Comparison of ENCODE assay signal across 12 cellular contexts in the genomic region with DNA sequence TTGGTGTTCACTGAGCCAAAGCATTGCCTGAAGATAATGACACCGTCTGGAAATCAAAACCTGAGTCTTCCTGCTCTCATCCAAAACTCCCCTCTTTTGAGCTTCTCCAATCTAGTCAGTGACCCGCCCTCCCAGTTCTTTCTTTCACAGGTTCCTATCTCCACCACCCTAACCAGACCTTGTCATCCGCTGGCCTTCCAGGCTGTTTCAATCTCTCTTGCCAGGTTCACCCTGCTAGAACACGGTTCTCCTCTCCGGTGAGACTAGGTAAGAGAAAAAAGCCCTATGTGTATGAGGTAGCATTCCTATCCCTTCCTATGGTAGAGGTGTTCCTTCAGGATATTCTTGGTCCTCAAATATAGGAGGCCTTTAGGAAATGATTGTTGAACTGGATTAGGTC. TPM values are rescaled to one million over a fixed set of nuclear protein-coding genes. Genes with fewer than 3 reads are reported as not detected.
A peak's percentile ranks its signal among the peaks of the same experiment; 100 is the strongest.
DNase-seq lines count a peak whose midpoint lies in the region; ATAC-seq, FAIRE-seq and TF ChIP-seq lines count a peak whose summit lies in the region.
"Had no signal": no experiment of that assay in that cellular context is flagged by ENCODE, and none has a peak within 500 bp of the region (broad histone marks: within the 10 kb centered on the region; RNA-seq: fewer than 3 reads in every experiment).

No MANE protein-coding gene starts in this region.

- H3K9me3 ChIP-seq in H1 (ENCODE audit: insufficient read depth in 2 of 2, low read depth in 1 of 2, low read length in 1 of 2) (no peaks in the 10 kb centered on the region), neural progenitor cell (ENCODE audit: low read depth) (no peaks in the 10 kb centered on the region)

- peaks cover 99% of the 10 kb centered on the region for H3K4me1 Mint-ChIP-seq in activated CD4-positive, alpha-beta memory T cell treated with anti-CD3 and anti-CD28 coated beads for 36 hours (ENCODE audit: low read depth)
- peaks cover 100% of the 10 kb centered on the region for H3K4me1 Mint-ChIP-seq in activated CD4-positive, alpha-beta memory T cell treated with anti-CD3 and anti-CD28 coated beads, Interleukin-2, amount 10 ng/mL, durations not matched to agents 7 days and 5 days
- peaks cover 64% of the 10 kb centered on the region for H3K4me1 Mint-ChIP-seq in neural progenitor cell

- H2BK15ac ChIP-seq in H1 (ENCODE audit: low read length): 0 out of 2 replicates have a peak overlapping the region, but pooled peaks have one; percentile 1

- H4K91ac ChIP-seq in H1 (replicated peaks; ENCODE audit: insufficient read length, low read length): no peak overlapping the region

- H3K79me2 ChIP-seq in H1 (ENCODE audit: control insufficient read depth in 1 of 2, insufficient read depth in 2 of 2, low read length in 2 of 2) (no peaks in the 10 kb centered on the region), neural progenitor cell (ENCODE audit: low read depth) (peaks cover 63% of the 10 kb centered on the region)

- no peak overlapping the region for H2BK12ac ChIP-seq in H1 (ENCODE audit: low read depth, low read length)

- POLR2A ChIA-PET in activated CD4-positive, alpha-beta memory T cell treated with anti-CD3 and anti-CD28 coated beads for 36 hours (lab: Charles Lee): interaction anchor here (1.0 to 1.3 kb wide), 2 partner anchors 34 to 35 kb away, joined by 3 read pairs; no protein-coding TSS in a partner anchor
- POLR2A ChIA-PET in activated CD4-positive, alpha-beta memory T cell treated with anti-CD3 and anti-CD28 coated beads, Interleukin-2, amount 10 ng/mL, durations not matched to agents 7 days and 5 days (lab: Charles Lee): interaction anchor here (10.1 kb wide), 1 partner anchor 20 kb away, joined by 118 read pairs; a partner anchor contains a TSS
- POLR2A ChIA-PET in H1 (lab: Charles Lee; ENCODE audit: partially characterized antibody): interaction anchor here (0.8 to 1.7 kb wide), 3 partner anchors 11 to 134 kb away, joined by 3 to 5 read pairs (median 4); a partner anchor contains a TSS

- DNase-seq in activated CD4-positive, alpha-beta memory T cell treated with anti-CD3 and anti-CD28 coated beads for 36 hours: no peak
- no peak for DNase-seq in activated CD4-positive, alpha-beta memory T cell treated with anti-CD3 and anti-CD28 coated beads, Interleukin-2, amount 10 ng/mL, durations not matched to agents 7 days and 5 days
- DNase-seq in G401 (ENCODE audit: low spot score) (peak; percentile 53), H1 (ENCODE audit: low read depth in 1 of 2, low spot score in 2 of 2) (no peak), neural progenitor cell (ENCODE audit: low spot score) (no peak), NCI-H82 treated with DMSO at 0.1 percent for 48 hours (lab: John Stamatoyannopoulos, UW; ENCODE audit: unreplicated experiment) (no peak), MV-4-11 (lab: John Stamatoyannopoulos, UW) (no peak)
- DNase-seq: brain microvascular endothelial cell, kidney glomerular epithelial cell had no signal

- no peak overlapping the region for H3K27ac ChIP-seq in H1 (ENCODE audit: low read depth, low read length)
- H3K27ac ChIP-seq in neural progenitor cell: no peak overlapping the region
- H3K27ac ChIP-seq: brain microvascular endothelial cell had no signal

- no peak overlapping the region for H2BK120ac ChIP-seq in H1 (replicated peaks; ENCODE audit: low read depth, low read length)

- H3K79me1 ChIP-seq in H1 (ENCODE audit: low read depth, low read length): peaks cover 3% of the 10 kb centered on the region; the same call in 1 of the 2 replicates

- H4K20me1 ChIP-seq in H1 (replicated peaks in 1 of 2; ENCODE audit: control insufficient read depth in 1 of 2, insufficient read depth in 2 of 2, low read length in 2 of 2) (peaks cover 0 to 2% of the 10 kb centered on the region in 2 experiments), neural progenitor cell (ENCODE audit: low read depth) (peaks cover 72% of the 10 kb centered on the region)

- in situ Hi-C loops in G401 (cut with HindIII; ENCODE audit: low sequenced_read_pairs): no loop called here

- peaks cover 22% of the 10 kb centered on the region for H3F3A ChIP-seq in neural progenitor cell (ENCODE audit: low read depth)

- no peak overlapping the region for H3K23ac ChIP-seq in H1 (ENCODE audit: insufficient read length)

- H2BK5ac ChIP-seq in H1 (ENCODE audit: low read depth, low read length): no peak overlapping the region

- no peak overlapping the region for H3K4me3 ChIP-seq in H1 (ENCODE audit: extremely low read depth in 1 of 4, insufficient read depth in 2 of 4, low read depth in 3 of 4, low read length in 4 of 4)
- H3K4me3 ChIP-seq in neural progenitor cell: no peak overlapping the region

- no peak overlapping the region for H4K5ac ChIP-seq in H1 (ENCODE audit: insufficient read length, low read depth, low read length)

- no peak overlapping the region for H3K14ac ChIP-seq in H1 (ENCODE audit: insufficient read length)

- TF ChIP-seq POLR2A in H1 (IDR thresholded peaks at IDR 0.05; ENCODE audit: control extremely low read depth in 1 of 2, low read depth in 2 of 2, low read length in 2 of 2): no peak

- H4K8ac ChIP-seq in H1 (ENCODE audit: extremely low read depth, insufficient read depth, low read length): no peak overlapping the region

- H3K4ac ChIP-seq in H1 (replicated peaks; ENCODE audit: insufficient read length, low read depth, low read length): no peak overlapping the region

- TF ChIP-seq RAD21 in H1 (IDR thresholded peaks at IDR 0.05 in 1 of 2, conservative IDR thresholded peaks at IDR 0.05 in 1 of 2; ENCODE audit: low read depth in 2 of 2, low read length in 2 of 2): no peak

- H3K56ac ChIP-seq in H1 (replicated peaks; ENCODE audit: insufficient read length, low read depth, low read length): no peak overlapping the region

- H3K9me3 Mint-ChIP-seq in activated CD4-positive, alpha-beta memory T cell treated with anti-CD3 and anti-CD28 coated beads for 36 hours: no peaks in the 10 kb centered on the region
- H3K9me3 Mint-ChIP-seq in activated CD4-positive, alpha-beta memory T cell treated with anti-CD3 and anti-CD28 coated beads, Interleukin-2, amount 10 ng/mL, durations not matched to agents 7 days and 5 days: no peaks in the 10 kb centered on the region
- no peaks in the 10 kb centered on the region for H3K9me3 Mint-ChIP-seq in neural progenitor cell

- intact Hi-C loops in activated CD4-positive, alpha-beta memory T cell treated with anti-CD3 and anti-CD28 coated beads for 36 hours (cut with micrococcal nuclease): no loop called here

- H2AFZ ChIP-seq in H1 (ENCODE audit: low read length): no peak overlapping the region
- no peak overlapping the region for H2AFZ ChIP-seq in neural progenitor cell (replicated peaks)

- CTCF ChIA-PET in activated CD4-positive, alpha-beta memory T cell treated with anti-CD3 and anti-CD28 coated beads for 36 hours (lab: Charles Lee): no interaction called here
- CTCF ChIA-PET in activated CD4-positive, alpha-beta memory T cell treated with anti-CD3 and anti-CD28 coated beads, Interleukin-2, amount 10 ng/mL, durations not matched to agents 7 days and 5 days (lab: Charles Lee): interaction anchor here (2.9 kb wide), 1 partner anchor 76 kb away, joined by 8 read pairs; no protein-coding TSS in a partner anchor
- CTCF ChIA-PET in H1 (lab: Charles Lee; ENCODE audit: partially characterized antibody): interaction anchor here (1.0 to 1.3 kb wide), 5 partner anchors 12 to 94 kb away, joined by 3 to 4 read pairs (median 3); no protein-coding TSS in a partner anchor

- 82% methylated on average over 5 of the region's 5 CpGs; no CpG with 5 or more reads in 1 of the 2 experiments for WGBS in H1 (ENCODE audit: extremely low coverage in 1 of 2, insufficient coverage in 1 of 2, insufficient read length in 1 of 2, insufficient replicate concordance in 2 of 2, low coverage in 1 of 2, low lambda C conversion rate in 2 of 2, missing lambda C conversion rate in 1 of 2), 2 experiments

- H3K4me3 Mint-ChIP-seq in activated CD4-positive, alpha-beta memory T cell treated with anti-CD3 and anti-CD28 coated beads for 36 hours: no peak overlapping the region
- no peak overlapping the region for H3K4me3 Mint-ChIP-seq in activated CD4-positive, alpha-beta memory T cell treated with anti-CD3 and anti-CD28 coated beads, Interleukin-2, amount 10 ng/mL, durations not matched to agents 7 days and 5 days
- no peak overlapping the region for H3K4me3 Mint-ChIP-seq in neural progenitor cell

- TF ChIP-seq CTCF in H1 (IDR thresholded peaks at IDR 0.05; ENCODE audit: control extremely low read depth in 1 of 3, insufficient read depth in 1 of 3, low read depth in 1 of 3, low read length in 3 of 3) (no peak), neural progenitor cell (IDR thresholded peaks at IDR 0.05) (no peak)

- peak overlapping the region; percentile 15 for H3K27ac Mint-ChIP-seq in activated CD4-positive, alpha-beta memory T cell treated with anti-CD3 and anti-CD28 coated beads for 36 hours
- H3K27ac Mint-ChIP-seq in activated CD4-positive, alpha-beta memory T cell treated with anti-CD3 and anti-CD28 coated beads, Interleukin-2, amount 10 ng/mL, durations not matched to agents 7 days and 5 days: no peak overlapping the region
- no peak overlapping the region for H3K27ac Mint-ChIP-seq in neural progenitor cell

- no peak for TF ChIP-seq EP300 in H1 (IDR thresholded peaks at IDR 0.05; ENCODE audit: borderline replicate concordance in 1 of 2, low read depth in 2 of 2, low read length in 2 of 2)

- H3K9ac ChIP-seq in H1 (replicated peaks in 1 of 4; ENCODE audit: extremely low read depth in 1 of 4, low read depth in 3 of 4, low read length in 3 of 4) (no peak overlapping the region), neural progenitor cell (no peak overlapping the region)

- no peaks in the 10 kb centered on the region for H3K23me2 ChIP-seq in H1 (ENCODE audit: low read depth, low read length)

- H3K18ac ChIP-seq in H1 (ENCODE audit: extremely low read depth, low read length): no peak overlapping the region

- no peaks in the 10 kb centered on the region for H3K36me3 ChIP-seq in H1 (ENCODE audit: control insufficient read depth in 2 of 4, insufficient read depth in 4 of 4, low read length in 3 of 4)
- H3K36me3 ChIP-seq in neural progenitor cell: no peaks in the 10 kb centered on the region
- H3K36me3 ChIP-seq: brain microvascular endothelial cell had no signal

- H3K4me1 ChIP-seq in H1 (replicated peaks in 1 of 4; ENCODE audit: control insufficient read depth in 3 of 4, insufficient read depth in 4 of 4, low read length in 3 of 4) (peaks cover 20 to 34% (median 25%) of the 10 kb centered on the region in 4 experiments), neural progenitor cell (peaks cover 79% of the 10 kb centered on the region)

- ATAC-seq in GM18868 (IDR thresholded peaks at IDR 0.05; ENCODE audit: unreplicated experiment): no peak

- no peak overlapping the region for H2BK20ac ChIP-seq in H1 (ENCODE audit: low read length)

- no peaks in the 10 kb centered on the region for H3K27me3 Mint-ChIP-seq in activated CD4-positive, alpha-beta memory T cell treated with anti-CD3 and anti-CD28 coated beads for 36 hours
- H3K27me3 Mint-ChIP-seq in activated CD4-positive, alpha-beta memory T cell treated with anti-CD3 and anti-CD28 coated beads, Interleukin-2, amount 10 ng/mL, durations not matched to agents 7 days and 5 days: no peaks in the 10 kb centered on the region
- H3K27me3 Mint-ChIP-seq in neural progenitor cell (ENCODE audit: insufficient read depth, low read depth): peaks cover 3% of the 10 kb centered on the region

- FAIRE-seq in H1 (lab: Jason Lieb, UNC): no peak

- H3K27me3 ChIP-seq in H1 (replicated peaks in 1 of 4; ENCODE audit: control insufficient read depth in 3 of 4, extremely low read depth in 1 of 4, insufficient read depth in 3 of 4, low read length in 3 of 4) (no peaks in the 10 kb centered on the region), neural progenitor cell (no peaks in the 10 kb centered on the region)
- H3K27me3 ChIP-seq: brain microvascular endothelial cell had no signal

- H2AK5ac ChIP-seq in H1 (ENCODE audit: low read depth, low read length): no peak overlapping the region

- H3K4me2 ChIP-seq in H1 (ENCODE audit: insufficient read depth in 1 of 2, low read depth in 2 of 2, low read length in 2 of 2) (0 out of 4 replicates have a peak overlapping the region, but pooled peaks of 1 of the 2 experiments have one; percentile 2), neural progenitor cell (peak overlapping the region; percentile 56)

- H3K36me3 Mint-ChIP-seq in activated CD4-positive, alpha-beta memory T cell treated with anti-CD3 and anti-CD28 coated beads for 36 hours: peaks cover 12% of the 10 kb centered on the region
- peaks cover 24% of the 10 kb centered on the region for H3K36me3 Mint-ChIP-seq in activated CD4-positive, alpha-beta memory T cell treated with anti-CD3 and anti-CD28 coated beads, Interleukin-2, amount 10 ng/mL, durations not matched to agents 7 days and 5 days (ENCODE audit: low read depth)
- H3K36me3 Mint-ChIP-seq in neural progenitor cell: no peaks in the 10 kb centered on the region

RNA-seq across cellular contexts. Expression of a gene that starts 21.4 kb away (rescaled TPM):
- 10 to 100 TPM; 69.9 to 72.2 TPM for total RNA-seq in activated CD4-positive, alpha-beta memory T cell treated with anti-CD3 and anti-CD28 coated beads for 36 hours
- 10 to 100 TPM; 63.4 to 65.2 TPM for total RNA-seq in activated CD4-positive, alpha-beta memory T cell treated with anti-CD3 and anti-CD28 coated beads, Interleukin-2, amount 10 ng/mL, durations not matched to agents 7 days and 5 days
- 1.4 and 1.5 TPM in 2 replicates for total RNA-seq in G401 (2014; rRNA removed; shearing (Covaris generic))
- total RNA-seq in H1 (2021; fragmentation: NEBNext Ultra II Directional; extraction: Animal tissue kit (Norgen Biotek cat#: 25700)): 3.8 and 5.1 TPM in 2 replicates
- polyA plus RNA-seq in H1 (2011; rRNA removed): 2.9 and 3.0 TPM in 2 replicates
- polyA plus RNA-seq in H1 (2011; cell fraction: cytosol; rRNA removed): 2.6 TPM
- polyA plus RNA-seq in H1 (2011; cell fraction: nucleus; rRNA removed): 6.3 TPM
- polyA plus RNA-seq in H1 (2012, experiment 1 of 2): 3.2 to 5.3 TPM (median 4.4 TPM) in 4 replicates
- polyA plus RNA-seq in H1 (2012, experiment 2 of 2): 3.6 TPM
- 2.8 TPM for polyA plus RNA-seq in H1 (2013, experiment 1 of 2)
- polyA plus RNA-seq in H1 (2013, experiment 2 of 2): 3.2 TPM
- polyA minus RNA-seq in H1 (2011; rRNA and poly(A)+ RNA removed): 4.4 and 5.8 TPM in 2 replicates
- polyA minus RNA-seq in H1 (2011; cell fraction: cytosol; rRNA and poly(A)+ RNA removed): 4.8 TPM
- 5.9 TPM for polyA minus RNA-seq in H1 (2011; cell fraction: nucleus; rRNA and poly(A)+ RNA removed)
- 6.3 and 9.2 TPM in 2 replicates for total RNA-seq in neural progenitor cell (ENCODE audit: low replicate concordance)

RNA-seq across cellular contexts. Expression of a gene that starts 58.1 kb away (rescaled TPM):
- not detected for total RNA-seq in activated CD4-positive, alpha-beta memory T cell treated with anti-CD3 and anti-CD28 coated beads for 36 hours
- not detected for total RNA-seq in activated CD4-positive, alpha-beta memory T cell treated with anti-CD3 and anti-CD28 coated beads, Interleukin-2, amount 10 ng/mL, durations not matched to agents 7 days and 5 days
- 0.75 TPM in 1 of 2 replicates, not detected in the other for total RNA-seq in G401 (2014; rRNA removed; shearing (Covaris generic))
- total RNA-seq in H1 (2021; fragmentation: NEBNext Ultra II Directional; extraction: Animal tissue kit (Norgen Biotek cat#: 25700)): 2.8 and 2.9 TPM in 2 replicates
- 0.62 and 1.4 TPM in 2 replicates for polyA plus RNA-seq in H1 (2011; rRNA removed)
- polyA plus RNA-seq in H1 (2011; cell fraction: cytosol; rRNA removed): 0.93 TPM
- polyA plus RNA-seq in H1 (2011; cell fraction: nucleus; rRNA removed): 2.1 TPM
- polyA plus RNA-seq in H1 (2012, experiment 1 of 2): 2.0 to 2.3 TPM (median 2.1 TPM) in 4 replicates
- polyA plus RNA-seq in H1 (2012, experiment 2 of 2): 1.7 TPM
- polyA plus RNA-seq in H1 (2013, experiment 1 of 2): 1.4 TPM
- polyA plus RNA-seq in H1 (2013, experiment 2 of 2): 1.2 TPM
- 1.8 and 2.2 TPM in 2 replicates for polyA minus RNA-seq in H1 (2011; rRNA and poly(A)+ RNA removed)
- 1.9 TPM for polyA minus RNA-seq in H1 (2011; cell fraction: cytosol; rRNA and poly(A)+ RNA removed)
- 6.2 TPM for polyA minus RNA-seq in H1 (2011; cell fraction: nucleus; rRNA and poly(A)+ RNA removed)
- total RNA-seq in neural progenitor cell (ENCODE audit: low replicate concordance): 8.6 and 19.7 TPM in 2 replicates
- total RNA-seq: glomerular endothelial cell, subcutaneous adipose tissue had no signal
